Comparison of ENCODE assay signal across 36 cellular contexts in the genomic region with DNA sequence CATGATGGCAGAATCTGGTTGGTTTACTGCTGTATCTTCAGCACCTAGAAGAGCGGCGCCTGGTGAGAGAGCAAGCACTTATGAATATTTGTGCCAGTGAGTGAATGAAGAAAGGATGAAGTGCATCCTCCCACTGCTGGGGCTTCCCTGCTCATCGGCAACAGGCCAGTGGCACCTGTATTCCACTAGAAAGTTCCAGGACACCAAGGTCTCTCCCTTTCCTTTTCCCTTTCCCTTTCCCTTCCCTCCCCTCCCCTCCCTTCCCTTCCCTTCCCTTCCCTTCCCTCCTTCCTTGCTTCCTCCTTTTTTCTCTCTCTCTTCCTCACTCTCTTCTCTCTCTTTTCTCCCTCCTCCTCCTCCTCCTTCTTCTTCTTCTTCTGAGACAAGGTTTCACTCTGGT.
"Had no signal": no experiment of that assay in that cellular context is flagged by ENCODE, and none has a peak within 500 bp of the region (broad histone marks: within the 10 kb centered on the region; RNA-seq: fewer than 3 reads in every experiment).

No MANE protein-coding gene starts in this region.

- H3K27me3 Mint-ChIP-seq: activated CD4-positive, alpha-beta T cell treated with anti-CD3 and anti-CD28 coated beads, Interleukin-2, amount 10 ng/mL, durations not matched to agents 24 days and 14 days; activated CD8-positive, alpha-beta T cell treated with anti-CD3 and anti-CD28 coated beads for 36 hours; activated naive CD8-positive, alpha-beta T cell treated with anti-CD3 and anti-CD28 coated beads for 36 hours had no signal

- H3K36me3 Mint-ChIP-seq: activated CD4-positive, alpha-beta memory T cell treated with anti-CD3 and anti-CD28 coated beads for 36 hours; activated naive CD8-positive, alpha-beta T cell treated with anti-CD3 and anti-CD28 coated beads for 36 hours had no signal

- H3K9me3 ChIP-seq: adrenal gland, body of pancreas, breast epithelium had no signal

- H3K27ac Mint-ChIP-seq: activated B cell treated with CpG ODN at 0.5 μM for 24 hours; activated CD4-positive, alpha-beta memory T cell treated with anti-CD3 and anti-CD28 coated beads for 36 hours; activated CD4-positive, alpha-beta T cell treated with anti-CD3 and anti-CD28 coated beads, Interleukin-2, amount 10 ng/mL, durations not matched to agents 24 days and 14 days; activated CD8-positive, alpha-beta T cell treated with anti-CD3 and anti-CD28 coated beads for 36 hours; activated naive CD4-positive, alpha-beta T cell treated with anti-CD3 and anti-CD28 coated beads for 36 hours; activated naive CD8-positive, alpha-beta T cell treated with anti-CD3 and anti-CD28 coated beads for 36 hours; activated T-cell treated with anti-CD3 and anti-CD28 coated beads, Interleukin-2, amount 50 U/mL, for 72 hours; activated T-helper 1 cell treated with anti-CD3 and anti-CD28 coated beads, Interleukin-12 subunit alpha, Interleukin-12 subunit beta, Interleukin-2, Interleukin-4 antibody, amounts not matched to agents 30 ng/mL and 10 ng/mL and 1 ng/mL, durations not matched to agents 14 hours and 24 hours and 36 hours; activated T-helper 17 cell treated with anti-CD3 and anti-CD28 coated beads, Interleukin-2, amount 50 U/mL, for 72 hours; T-helper 1 cell treated with Interleukin-12 subunit alpha and Interleukin-12 subunit beta and Interleukin-4 antibody, amounts not matched to agents 30 μg/mL and 1 μg/mL, for 36 hours; T-helper 2 cell treated with Interferon-gamma antibody and Interleukin-4, amounts not matched to agents 5 μg/mL and 100 μg/mL, for 36 hours had no signal

- DNase-seq: activated B cell treated with CpG ODN at 0.5 μM for 24 hours; activated CD4-positive, alpha-beta memory T cell treated with anti-CD3 and anti-CD28 coated beads for 36 hours; activated CD4-positive, alpha-beta T cell treated with anti-CD3 and anti-CD28 coated beads for 4 hours; activated CD4-positive, alpha-beta T cell treated with anti-CD3 and anti-CD28 coated beads, Interleukin-2, amount 10 ng/mL, durations not matched to agents 24 days and 14 days; activated CD4-positive, alpha-beta T cell treated with anti-CD3 and anti-CD28 coated beads, Interleukin-2, amount 50 U/mL, for 1 hour; activated CD4-positive, alpha-beta T cell treated with anti-CD3 and anti-CD28 coated beads, Interleukin-2, amount 50 U/mL, for 4 hours; activated CD4-positive, CD25-positive, alpha-beta regulatory T cell treated with anti-CD3 and anti-CD28 coated beads, Interleukin-2, amount 50 U/mL, for 72 hours; activated CD8-positive, alpha-beta memory T cell treated with anti-CD3 and anti-CD28 coated beads, Interleukin-2, amount 50 U/mL, for 4 hours; activated CD8-positive, alpha-beta T cell treated with anti-CD3 and anti-CD28 coated beads for 36 hours; activated effector memory CD4-positive, alpha-beta T cell treated with anti-CD3 and anti-CD28 coated beads, Interleukin-2, amount 50 U/mL, for 16 hours; activated gamma-delta T cell treated with Interleukin-2 at 50 U/mL for 16 hours; activated naive CD4-positive, alpha-beta T cell; activated naive CD4-positive, alpha-beta T cell treated with anti-CD3 and anti-CD28 coated beads for 36 hours; activated naive CD4-positive, alpha-beta T cell treated with anti-CD3 and anti-CD28 coated beads, Interleukin-2, amount 50 U/mL, for 16 hours; activated naive CD8-positive, alpha-beta T cell treated with anti-CD3 and anti-CD28 coated beads for 36 hours; activated T-cell treated with anti-CD3 and anti-CD28 coated beads for 4 hours; activated T-cell treated with anti-CD3 and anti-CD28 coated beads, Interleukin-2, amount 50 U/mL, for 1 hour; activated T-cell treated with anti-CD3 and anti-CD28 coated beads, Interleukin-2, amount 50 U/mL, for 4 hours; activated T-cell treated with anti-CD3 and anti-CD28 coated beads, Interleukin-2, amount 50 U/mL, for 72 hours; adrenal gland; amniotic stem cell; aorta; body of pancreas; brain microvascular endothelial cell; central memory CD4-positive, alpha-beta T cell; T-helper 1 cell; T-helper 2 cell; T-helper 9 cell had no signal

- H3K4me3 Mint-ChIP-seq: activated B cell treated with CpG ODN at 0.5 μM for 24 hours; activated CD4-positive, alpha-beta memory T cell treated with anti-CD3 and anti-CD28 coated beads for 36 hours; activated CD4-positive, alpha-beta T cell treated with anti-CD3 and anti-CD28 coated beads, Interleukin-2, amount 10 ng/mL, durations not matched to agents 24 days and 14 days; activated CD8-positive, alpha-beta T cell treated with anti-CD3 and anti-CD28 coated beads for 36 hours; activated naive CD4-positive, alpha-beta T cell treated with anti-CD3 and anti-CD28 coated beads for 36 hours; activated naive CD8-positive, alpha-beta T cell treated with anti-CD3 and anti-CD28 coated beads for 36 hours; activated T-cell treated with anti-CD3 and anti-CD28 coated beads, Interleukin-2, amount 50 U/mL, for 4 hours; activated T-cell treated with anti-CD3 and anti-CD28 coated beads, Interleukin-2, amount 50 U/mL, for 72 hours; activated T-helper 1 cell treated with anti-CD3 and anti-CD28 coated beads, Interleukin-12 subunit alpha, Interleukin-12 subunit beta, Interleukin-2, Interleukin-4 antibody, amounts not matched to agents 30 ng/mL and 10 ng/mL and 1 ng/mL, durations not matched to agents 14 hours and 24 hours and 36 hours; activated T-helper 17 cell treated with anti-CD3 and anti-CD28 coated beads, Interleukin-2, amount 50 U/mL, for 72 hours; T-helper 1 cell treated with Interleukin-12 subunit alpha and Interleukin-12 subunit beta and Interleukin-4 antibody, amounts not matched to agents 30 μg/mL and 1 μg/mL, for 36 hours; T-helper 2 cell treated with Interferon-gamma antibody and Interleukin-4, amounts not matched to agents 5 μg/mL and 100 μg/mL, for 36 hours had no signal

- H3K4me3 ChIP-seq: adrenal gland, body of pancreas, breast epithelium had no signal

- H3K4me1 Mint-ChIP-seq: activated B cell treated with CpG ODN at 0.5 μM for 24 hours; activated CD4-positive, alpha-beta T cell treated with anti-CD3 and anti-CD28 coated beads, Interleukin-2, amount 10 ng/mL, durations not matched to agents 24 days and 14 days; activated naive CD8-positive, alpha-beta T cell treated with anti-CD3 and anti-CD28 coated beads for 36 hours; activated T-helper 17 cell treated with anti-CD3 and anti-CD28 coated beads, Interleukin-2, amount 50 U/mL, for 72 hours had no signal

- H3K36me3 ChIP-seq: adrenal gland, brain microvascular endothelial cell, breast epithelium had no signal

- H3K27ac ChIP-seq: adrenal gland, body of pancreas, brain microvascular endothelial cell, breast epithelium, VCaP had no signal

- H3K9me3 Mint-ChIP-seq: activated B cell treated with CpG ODN at 0.5 μM for 24 hours; activated CD4-positive, alpha-beta memory T cell treated with anti-CD3 and anti-CD28 coated beads for 36 hours; activated CD4-positive, alpha-beta T cell treated with anti-CD3 and anti-CD28 coated beads, Interleukin-2, amount 10 ng/mL, durations not matched to agents 24 days and 14 days; activated CD8-positive, alpha-beta T cell treated with anti-CD3 and anti-CD28 coated beads for 36 hours; activated naive CD4-positive, alpha-beta T cell treated with anti-CD3 and anti-CD28 coated beads for 36 hours; activated T-cell treated with anti-CD3 and anti-CD28 coated beads, Interleukin-2, amount 50 U/mL, for 4 hours; activated T-helper 1 cell treated with anti-CD3 and anti-CD28 coated beads, Interleukin-12 subunit alpha, Interleukin-12 subunit beta, Interleukin-2, Interleukin-4 antibody, amounts not matched to agents 30 ng/mL and 10 ng/mL and 1 ng/mL, durations not matched to agents 14 hours and 24 hours and 36 hours; activated T-helper 17 cell treated with anti-CD3 and anti-CD28 coated beads, Interleukin-2, amount 50 U/mL, for 72 hours; T-helper 1 cell treated with Interleukin-12 subunit alpha and Interleukin-12 subunit beta and Interleukin-4 antibody, amounts not matched to agents 30 μg/mL and 1 μg/mL, for 36 hours; T-helper 2 cell treated with Interferon-gamma antibody and Interleukin-4, amounts not matched to agents 5 μg/mL and 100 μg/mL, for 36 hours had no signal

- H3K27me3 ChIP-seq: body of pancreas, brain microvascular endothelial cell had no signal

- FAIRE-seq: astrocyte, TTC549 had no signal

- ATAC-seq: activated CD8-positive, alpha-beta T cell treated with anti-CD3 and anti-CD28 coated beads for 36 hours; activated T-cell treated with anti-CD3 and anti-CD28 coated beads, Interleukin-2, amount 50 U/mL, for 4 hours; activated T-cell treated with anti-CD3 and anti-CD28 coated beads, Interleukin-2, amount 50 U/mL, for 72 hours; activated T-helper 17 cell treated with anti-CD3 and anti-CD28 coated beads, Interleukin-2, amount 50 U/mL, for 72 hours; body of pancreas had no signal

- H3K4me1 ChIP-seq: adrenal gland, body of pancreas, breast epithelium had no signal
